ENCODE assay signal across 17 cellular contexts in the genomic region with DNA sequence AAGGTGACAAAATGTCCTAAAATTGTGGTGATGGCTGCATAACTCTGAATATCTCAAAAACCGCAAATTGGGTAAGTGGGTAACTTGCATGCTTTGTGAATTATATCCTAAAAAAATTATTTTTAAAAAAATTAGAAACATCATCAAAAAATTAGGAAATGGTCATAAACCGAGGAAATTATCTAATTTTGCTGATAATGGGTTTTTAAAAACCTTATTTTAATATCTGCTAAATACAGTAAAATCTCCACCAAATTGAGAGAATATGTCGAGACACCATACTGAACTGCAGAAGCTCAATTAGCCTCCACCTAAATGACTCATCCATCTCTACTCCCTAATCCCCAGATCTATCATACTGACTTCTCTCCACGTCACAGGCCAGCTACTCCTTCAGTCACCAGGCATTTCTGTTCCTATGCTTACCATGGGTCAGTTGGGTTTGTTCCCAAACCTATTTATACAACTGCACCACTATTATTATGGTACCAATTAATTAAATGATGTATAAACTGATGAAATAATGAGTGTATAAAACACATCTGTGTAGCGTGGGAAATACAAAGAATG. TPM values are rescaled to one million over a fixed set of nuclear protein-coding genes. Genes with fewer than 3 reads are reported as not detected.
DNase-seq lines count a peak whose midpoint lies in the region; ATAC-seq and TF ChIP-seq lines count a peak whose summit lies in the region.
"Had no signal": no experiment of that assay in that cellular context is flagged by ENCODE, and none has a peak within 500 bp of the region (broad histone marks: within the 10 kb centered on the region; RNA-seq: fewer than 3 reads in every experiment).

No MANE protein-coding gene starts in this region.

- H3K27ac Mint-ChIP-seq in glutamatergic neuron (ENCODE audit: unreplicated experiment) = no peak overlapping the region
- H3K27ac Mint-ChIP-seq in activated naive CD4-positive, alpha-beta T cell treated with anti-CD3 and anti-CD28 coated beads for 36 hours = no peak overlapping the region
- H3K27ac Mint-ChIP-seq: activated CD8-positive, alpha-beta T cell treated with anti-CD3 and anti-CD28 coated beads for 36 hours; activated T-helper 17 cell treated with anti-CD3 and anti-CD28 coated beads, Interleukin-2, amount 50 U/mL, for 72 hours; stimulated activated naive CD8-positive, alpha-beta T cell treated with anti-CD3 and anti-CD28 coated beads, Interleukin-15, Interleukin-2, amounts not matched to agents 100 ng/mL and 50 ng/mL, for 24 hours had no signal

- H3K4me3 ChIP-seq in ACC112 (ENCODE audit: low read depth, low read length) (no peak overlapping the region), fibroblast of mammary gland (ENCODE audit: control insufficient read depth, low read depth, low read length) (no peak overlapping the region)
- H3K4me3 ChIP-seq: ascending aorta had no signal

- peak; percentile 97 for ATAC-seq in SK-N-SH treated with all-trans-retinoic acid at 6 μM for 48 hours
- ATAC-seq: activated CD8-positive, alpha-beta T cell treated with anti-CD3 and anti-CD28 coated beads for 36 hours; activated T-helper 17 cell treated with anti-CD3 and anti-CD28 coated beads, Interleukin-2, amount 50 U/mL, for 72 hours had no signal

- peaks cover 17% of the 10 kb centered on the region for H3K79me2 ChIP-seq in ACC112 (ENCODE audit: control insufficient read depth, insufficient read depth, low read length, unreplicated experiment)

- H3K4me3 Mint-ChIP-seq in glutamatergic neuron (ENCODE audit: unreplicated experiment) = no peak overlapping the region
- no peak overlapping the region for H3K4me3 Mint-ChIP-seq in activated naive CD4-positive, alpha-beta T cell treated with anti-CD3 and anti-CD28 coated beads for 36 hours
- H3K4me3 Mint-ChIP-seq: activated CD8-positive, alpha-beta T cell treated with anti-CD3 and anti-CD28 coated beads for 36 hours; activated T-helper 17 cell treated with anti-CD3 and anti-CD28 coated beads, Interleukin-2, amount 50 U/mL, for 72 hours; stimulated activated naive CD8-positive, alpha-beta T cell treated with anti-CD3 and anti-CD28 coated beads, Interleukin-15, Interleukin-2, amounts not matched to agents 100 ng/mL and 50 ng/mL, for 24 hours had no signal

- intact Hi-C loops in activated naive CD4-positive, alpha-beta T cell treated with anti-CD3 and anti-CD28 coated beads for 36 hours (cut with micrococcal nuclease) = no loop called here

- no peak for TF ChIP-seq CTCF in fibroblast of mammary gland (conservative IDR thresholded peaks at IDR 0.05; ENCODE audit: control insufficient read depth, insufficient read depth, low read depth, low read length)
- no peak for TF ChIP-seq CTCF in glutamatergic neuron (IDR thresholded peaks at IDR 0.05; ENCODE audit: partially characterized antibody, unreplicated experiment)

- 0 out of 2 replicates have a peak, but pooled peaks cover 4% of the 10 kb centered on the region for H3K36me3 ChIP-seq in ACC112 (ENCODE audit: insufficient read depth, low read length)
- H3K36me3 ChIP-seq: ascending aorta had no signal

- peak overlapping the region; percentile 75 for H3K27ac ChIP-seq in ACC112 (ENCODE audit: low read depth, low read length)
- H3K27ac ChIP-seq: ascending aorta had no signal

- no peaks in the 10 kb centered on the region for H3K4me1 Mint-ChIP-seq in glutamatergic neuron (ENCODE audit: low read depth, unreplicated experiment)
- no peaks in the 10 kb centered on the region for H3K4me1 Mint-ChIP-seq in activated naive CD4-positive, alpha-beta T cell treated with anti-CD3 and anti-CD28 coated beads for 36 hours (ENCODE audit: low read depth)
- H3K4me1 Mint-ChIP-seq: activated T-helper 17 cell treated with anti-CD3 and anti-CD28 coated beads, Interleukin-2, amount 50 U/mL, for 72 hours had no signal

- H3K36me3 Mint-ChIP-seq in glutamatergic neuron (ENCODE audit: unreplicated experiment) = no peaks in the 10 kb centered on the region
- no peaks in the 10 kb centered on the region for H3K36me3 Mint-ChIP-seq in activated naive CD4-positive, alpha-beta T cell treated with anti-CD3 and anti-CD28 coated beads for 36 hours (ENCODE audit: low read depth)

- no peaks in the 10 kb centered on the region for H3K27me3 ChIP-seq in ACC112 (ENCODE audit: insufficient read depth, low read length)
- H3K27me3 ChIP-seq: ascending aorta had no signal

- DNase-seq in HPDE6-E6E7 (ENCODE audit: extremely low spot score) (peak; percentile 71), fibroblast of mammary gland (ENCODE audit: low read depth) (peak; percentile 99), NCI-H524 (lab: John Stamatoyannopoulos, UW) (no peak), glutamatergic neuron (no peak), glomerular visceral epithelial cell (ENCODE audit: extremely low spot score) (no peak)
- DNase-seq in activated naive CD4-positive, alpha-beta T cell treated with anti-CD3 and anti-CD28 coated beads for 36 hours = no peak
- DNase-seq: activated CD8-positive, alpha-beta T cell treated with anti-CD3 and anti-CD28 coated beads for 36 hours; H7; head of caudate nucleus; kidney; NCI-H2107; NK-92 treated with Interleukin-12 subunit alpha and Interleukin-12 subunit beta, amount 100 ng/mL, for 24 hours had no signal

- CTCF ChIA-PET in activated naive CD4-positive, alpha-beta T cell treated with anti-CD3 and anti-CD28 coated beads for 36 hours (lab: Charles Lee) = interaction anchor here (1.7 kb wide), 1 partner anchor 33 kb away, joined by 4 read pairs; no protein-coding TSS in a partner anchor

- no peaks in the 10 kb centered on the region for H3K9me3 Mint-ChIP-seq in glutamatergic neuron (ENCODE audit: unreplicated experiment)
- no peaks in the 10 kb centered on the region for H3K9me3 Mint-ChIP-seq in activated naive CD4-positive, alpha-beta T cell treated with anti-CD3 and anti-CD28 coated beads for 36 hours
- H3K9me3 Mint-ChIP-seq: activated CD8-positive, alpha-beta T cell treated with anti-CD3 and anti-CD28 coated beads for 36 hours; activated T-helper 17 cell treated with anti-CD3 and anti-CD28 coated beads, Interleukin-2, amount 50 U/mL, for 72 hours; stimulated activated naive CD8-positive, alpha-beta T cell treated with anti-CD3 and anti-CD28 coated beads, Interleukin-15, Interleukin-2, amounts not matched to agents 100 ng/mL and 50 ng/mL, for 24 hours had no signal

- H3K27me3 Mint-ChIP-seq in glutamatergic neuron (ENCODE audit: unreplicated experiment) = no peaks in the 10 kb centered on the region
- H3K27me3 Mint-ChIP-seq in activated naive CD4-positive, alpha-beta T cell treated with anti-CD3 and anti-CD28 coated beads for 36 hours (ENCODE audit: low read depth) = peaks cover 2% of the 10 kb centered on the region
- H3K27me3 Mint-ChIP-seq: activated T-helper 17 cell treated with anti-CD3 and anti-CD28 coated beads, Interleukin-2, amount 50 U/mL, for 72 hours had no signal

- no peak overlapping the region for H2AFZ ChIP-seq in ACC112 (ENCODE audit: low read length, unreplicated experiment)

- H3K4me1 ChIP-seq in ACC112 (ENCODE audit: control insufficient read depth, insufficient read depth, low read length, unreplicated experiment) = peaks cover 6% of the 10 kb centered on the region
- H3K4me1 ChIP-seq: ascending aorta had no signal

TF ChIP-seq in SK-N-SH treated with all-trans-retinoic acid at 6 μM for 48 hours, 23 proteins besides CTCF, POLR2A, EP300 and RAD21 (continues in another document):
- TF ChIP-seq, protein P1, sequence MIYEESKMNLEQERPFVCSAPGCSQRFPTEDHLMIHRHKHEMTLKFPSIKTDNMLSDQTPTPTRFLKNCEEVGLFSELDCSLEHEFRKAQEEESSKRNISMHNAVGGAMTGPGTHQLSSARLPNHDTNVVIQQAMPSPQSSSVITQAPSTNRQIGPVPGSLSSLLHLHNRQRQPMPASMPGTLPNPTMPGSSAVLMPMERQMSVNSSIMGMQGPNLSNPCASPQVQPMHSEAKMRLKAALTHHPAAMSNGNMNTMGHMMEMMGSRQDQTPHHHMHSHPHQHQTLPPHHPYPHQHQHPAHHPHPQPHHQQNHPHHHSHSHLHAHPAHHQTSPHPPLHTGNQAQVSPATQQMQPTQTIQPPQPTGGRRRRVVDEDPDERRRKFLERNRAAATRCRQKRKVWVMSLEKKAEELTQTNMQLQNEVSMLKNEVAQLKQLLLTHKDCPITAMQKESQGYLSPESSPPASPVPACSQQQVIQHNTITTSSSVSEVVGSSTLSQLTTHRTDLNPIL (CRISPR knock-in tag; IDR thresholded peaks at IDR 0.05; ENCODE audit: low read depth) = no peak
- TF ChIP-seq PPARA (CRISPR knock-in tag; IDR thresholded peaks at IDR 0.05; ENCODE audit: borderline replicate concordance) = no peak
- TF ChIP-seq, protein P2, sequence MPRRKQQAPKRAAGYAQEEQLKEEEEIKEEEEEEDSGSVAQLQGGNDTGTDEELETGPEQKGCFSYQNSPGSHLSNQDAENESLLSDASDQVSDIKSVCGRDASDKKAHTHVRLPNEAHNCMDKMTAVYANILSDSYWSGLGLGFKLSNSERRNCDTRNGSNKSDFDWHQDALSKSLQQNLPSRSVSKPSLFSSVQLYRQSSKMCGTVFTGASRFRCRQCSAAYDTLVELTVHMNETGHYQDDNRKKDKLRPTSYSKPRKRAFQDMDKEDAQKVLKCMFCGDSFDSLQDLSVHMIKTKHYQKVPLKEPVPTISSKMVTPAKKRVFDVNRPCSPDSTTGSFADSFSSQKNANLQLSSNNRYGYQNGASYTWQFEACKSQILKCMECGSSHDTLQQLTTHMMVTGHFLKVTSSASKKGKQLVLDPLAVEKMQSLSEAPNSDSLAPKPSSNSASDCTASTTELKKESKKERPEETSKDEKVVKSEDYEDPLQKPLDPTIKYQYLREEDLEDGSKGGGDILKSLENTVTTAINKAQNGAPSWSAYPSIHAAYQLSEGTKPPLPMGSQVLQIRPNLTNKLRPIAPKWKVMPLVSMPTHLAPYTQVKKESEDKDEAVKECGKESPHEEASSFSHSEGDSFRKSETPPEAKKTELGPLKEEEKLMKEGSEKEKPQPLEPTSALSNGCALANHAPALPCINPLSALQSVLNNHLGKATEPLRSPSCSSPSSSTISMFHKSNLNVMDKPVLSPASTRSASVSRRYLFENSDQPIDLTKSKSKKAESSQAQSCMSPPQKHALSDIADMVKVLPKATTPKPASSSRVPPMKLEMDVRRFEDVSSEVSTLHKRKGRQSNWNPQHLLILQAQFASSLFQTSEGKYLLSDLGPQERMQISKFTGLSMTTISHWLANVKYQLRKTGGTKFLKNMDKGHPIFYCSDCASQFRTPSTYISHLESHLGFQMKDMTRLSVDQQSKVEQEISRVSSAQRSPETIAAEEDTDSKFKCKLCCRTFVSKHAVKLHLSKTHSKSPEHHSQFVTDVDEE (CRISPR knock-in tag; IDR thresholded peaks at IDR 0.05) = no peak

RNA-seq across cellular contexts. Expression of gene SPIRE1, which starts 36.1 kb away (rescaled TPM):
- total RNA-seq in glutamatergic neuron (ENCODE audit: unreplicated experiment) = 29.9 TPM
- total RNA-seq in activated naive CD4-positive, alpha-beta T cell treated with anti-CD3 and anti-CD28 coated beads for 36 hours = 1 to 10 TPM; 1.3 to 1.7 TPM

Comparison
In these comparisons a context has a peak if more than half of its experiments do, and no peak if none do; other contexts are left out.
1. DNase-seq: peak in HPDE6-E6E7 (single experiment) and fibroblast of mammary gland (single experiment); none in NCI-H524 (0 of 2), glutamatergic neuron (single experiment), glomerular visceral epithelial cell (single experiment) and activated naive CD4-positive, alpha-beta T cell treated with anti-CD3 and anti-CD28 coated beads for 36 hours (single experiment).
2. RNA of gene SPIRE1, which starts 36.1 kb away (total RNA-seq): 29.9 TPM in glutamatergic neuron (single experiment); 1.3 to 1.7 TPM in activated naive CD4-positive, alpha-beta T cell treated with anti-CD3 and anti-CD28 coated beads for 36 hours; every median in the first group is over 10 times any median in the second.